16 cellular contexts compared by ENCODE assay signal in the genomic region with DNA sequence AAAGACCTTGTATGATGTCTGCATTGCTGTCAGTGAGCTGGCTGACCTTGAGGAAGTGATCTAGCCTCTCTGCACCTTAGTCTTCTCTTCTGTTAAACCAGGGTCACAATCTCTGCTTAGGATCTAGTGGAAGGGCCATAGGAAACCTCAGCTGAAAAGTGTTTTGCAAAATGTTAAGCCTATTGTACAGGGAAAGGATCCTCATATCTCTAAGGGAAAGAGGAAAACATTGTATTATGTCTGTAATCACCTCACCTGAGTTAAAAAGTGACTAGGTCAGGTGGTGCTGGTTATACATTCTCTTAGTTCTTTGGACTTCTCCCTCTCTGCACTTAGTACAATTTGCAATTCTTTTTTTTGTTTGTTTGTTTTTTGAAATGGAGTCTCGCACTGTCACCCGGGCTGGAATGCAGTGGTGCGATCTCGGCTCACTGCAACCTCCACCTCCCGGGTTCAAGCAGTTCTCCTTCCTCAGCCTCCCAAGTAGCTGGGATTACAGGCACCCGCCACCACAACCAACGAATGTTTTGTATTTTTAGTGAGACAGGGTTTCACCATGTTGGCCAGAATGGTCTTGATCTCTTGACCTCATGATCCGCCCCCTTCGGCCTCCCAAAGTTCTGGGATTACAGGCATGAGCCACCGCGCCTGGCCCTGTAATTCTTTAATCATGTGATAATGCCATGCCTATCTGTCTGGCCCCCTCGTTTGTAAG. TPM values are rescaled to one million over a fixed set of nuclear protein-coding genes. Genes with fewer than 3 reads are reported as not detected.
DNase-seq lines count a peak whose midpoint lies in the region; ATAC-seq and TF ChIP-seq lines count a peak whose summit lies in the region.
"Had no signal": no experiment of that assay in that cellular context is flagged by ENCODE, and none has a peak within 500 bp of the region (broad histone marks: within the 10 kb centered on the region; RNA-seq: fewer than 3 reads in every experiment).

No MANE protein-coding gene starts in this region.

- H3K36me3 ChIP-seq in duodenal mucosa (ENCODE audit: control insufficient read depth in 1 of 2, insufficient read depth in 2 of 2, low read length in 2 of 2) = peaks cover 0 to 4% of the 10 kb centered on the region in 2 donors

- no peaks in the 10 kb centered on the region for H3K27me3 Mint-ChIP-seq in neural crest cell (ENCODE audit: low read depth)

- no peak for ATAC-seq in SK-N-SH treated with all-trans-retinoic acid at 6 μM for 48 hours
- no peak for ATAC-seq in GM19023 (IDR thresholded peaks at IDR 0.05; ENCODE audit: unreplicated experiment)

- H3K9me3 Mint-ChIP-seq in neural crest cell = no peaks in the 10 kb centered on the region

- TF ChIP-seq CTCF in neural crest cell (conservative IDR thresholded peaks at IDR 0.05) = no peak

- no peak overlapping the region for H3K27ac Mint-ChIP-seq in neural crest cell (ENCODE audit: unreplicated experiment)

- peak; percentile 44 for DNase-seq in HT-29 (ENCODE audit: low spot score)
- DNase-seq in neural crest cell (ENCODE audit: low read depth, low spot score) = no peak
- DNase-seq: activated CD8-positive, alpha-beta memory T cell treated with anti-CD3 and anti-CD28 coated beads for 24 hours; BE2C; cerebellar nuclear complex; foreskin melanocyte; HCEC 1CT; NCI-H2029; NCI-H524; stimulated activated CD4-positive, alpha-beta T cell treated with anti-CD3 and anti-CD28 coated beads, Interleukin-2, amount 100 ng/mL, for 24 hours had no signal

- peak overlapping the region; percentile 35 for H3K4me3 Mint-ChIP-seq in neural crest cell

- peaks cover 31% of the 10 kb centered on the region for H3K4me1 Mint-ChIP-seq in neural crest cell

- H3K4me1 ChIP-seq in duodenal mucosa (ENCODE audit: control insufficient read depth in 1 of 2, insufficient read depth in 2 of 2, low read length in 2 of 2) = peaks cover 43 to 48% of the 10 kb centered on the region in 2 donors

- no peaks in the 10 kb centered on the region for H3K27me3 ChIP-seq in duodenal mucosa (ENCODE audit: control insufficient read depth in 1 of 2, insufficient read depth in 2 of 2, low read length in 2 of 2)
- H3K27me3 ChIP-seq: BE2C had no signal

- peak overlapping the region in 1 of 2 donors; percentile 37 for H3K4me3 ChIP-seq in duodenal mucosa (ENCODE audit: low read depth in 1 of 2, low read length in 2 of 2)

- H3K27ac ChIP-seq in duodenal mucosa (ENCODE audit: low read depth, low read length) = peak overlapping the region; percentile 71

- H3K9ac ChIP-seq in duodenal mucosa (ENCODE audit: low read depth in 1 of 2, low read length in 2 of 2) = peak overlapping the region; percentile 25 to 36

- no peaks in the 10 kb centered on the region for H3K9me3 ChIP-seq in duodenal mucosa (ENCODE audit: control insufficient read depth in 1 of 2, low read length in 2 of 2)
- H3K9me3 ChIP-seq: BE2C had no signal

- peaks cover 15% of the 10 kb centered on the region for H3K36me3 Mint-ChIP-seq in neural crest cell (ENCODE audit: low read depth)

TF ChIP-seq in SK-N-SH treated with all-trans-retinoic acid at 6 μM for 48 hours, 23 proteins besides CTCF, POLR2A, EP300 and RAD21:
- TF ChIP-seq ZC3H10 (CRISPR knock-in tag; IDR thresholded peaks at IDR 0.05) (no peak), TCF4 (CRISPR knock-in tag; IDR thresholded peaks at IDR 0.05; ENCODE audit: borderline replicate concordance) (no peak), ZNF565 (CRISPR knock-in tag; conservative IDR thresholded peaks at IDR 0.05; ENCODE audit: low read depth) (no peak), ZFP30 (CRISPR knock-in tag; IDR thresholded peaks at IDR 0.05) (no peak), SNAI2 (CRISPR knock-in tag; IDR thresholded peaks at IDR 0.05) (no peak), BACH2 (CRISPR knock-in tag; IDR thresholded peaks at IDR 0.05; ENCODE audit: borderline replicate concordance) (no peak)
- TF ChIP-seq, protein P1, sequence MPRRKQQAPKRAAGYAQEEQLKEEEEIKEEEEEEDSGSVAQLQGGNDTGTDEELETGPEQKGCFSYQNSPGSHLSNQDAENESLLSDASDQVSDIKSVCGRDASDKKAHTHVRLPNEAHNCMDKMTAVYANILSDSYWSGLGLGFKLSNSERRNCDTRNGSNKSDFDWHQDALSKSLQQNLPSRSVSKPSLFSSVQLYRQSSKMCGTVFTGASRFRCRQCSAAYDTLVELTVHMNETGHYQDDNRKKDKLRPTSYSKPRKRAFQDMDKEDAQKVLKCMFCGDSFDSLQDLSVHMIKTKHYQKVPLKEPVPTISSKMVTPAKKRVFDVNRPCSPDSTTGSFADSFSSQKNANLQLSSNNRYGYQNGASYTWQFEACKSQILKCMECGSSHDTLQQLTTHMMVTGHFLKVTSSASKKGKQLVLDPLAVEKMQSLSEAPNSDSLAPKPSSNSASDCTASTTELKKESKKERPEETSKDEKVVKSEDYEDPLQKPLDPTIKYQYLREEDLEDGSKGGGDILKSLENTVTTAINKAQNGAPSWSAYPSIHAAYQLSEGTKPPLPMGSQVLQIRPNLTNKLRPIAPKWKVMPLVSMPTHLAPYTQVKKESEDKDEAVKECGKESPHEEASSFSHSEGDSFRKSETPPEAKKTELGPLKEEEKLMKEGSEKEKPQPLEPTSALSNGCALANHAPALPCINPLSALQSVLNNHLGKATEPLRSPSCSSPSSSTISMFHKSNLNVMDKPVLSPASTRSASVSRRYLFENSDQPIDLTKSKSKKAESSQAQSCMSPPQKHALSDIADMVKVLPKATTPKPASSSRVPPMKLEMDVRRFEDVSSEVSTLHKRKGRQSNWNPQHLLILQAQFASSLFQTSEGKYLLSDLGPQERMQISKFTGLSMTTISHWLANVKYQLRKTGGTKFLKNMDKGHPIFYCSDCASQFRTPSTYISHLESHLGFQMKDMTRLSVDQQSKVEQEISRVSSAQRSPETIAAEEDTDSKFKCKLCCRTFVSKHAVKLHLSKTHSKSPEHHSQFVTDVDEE (CRISPR knock-in tag; IDR thresholded peaks at IDR 0.05) = no peak
- TF ChIP-seq, protein P2, sequence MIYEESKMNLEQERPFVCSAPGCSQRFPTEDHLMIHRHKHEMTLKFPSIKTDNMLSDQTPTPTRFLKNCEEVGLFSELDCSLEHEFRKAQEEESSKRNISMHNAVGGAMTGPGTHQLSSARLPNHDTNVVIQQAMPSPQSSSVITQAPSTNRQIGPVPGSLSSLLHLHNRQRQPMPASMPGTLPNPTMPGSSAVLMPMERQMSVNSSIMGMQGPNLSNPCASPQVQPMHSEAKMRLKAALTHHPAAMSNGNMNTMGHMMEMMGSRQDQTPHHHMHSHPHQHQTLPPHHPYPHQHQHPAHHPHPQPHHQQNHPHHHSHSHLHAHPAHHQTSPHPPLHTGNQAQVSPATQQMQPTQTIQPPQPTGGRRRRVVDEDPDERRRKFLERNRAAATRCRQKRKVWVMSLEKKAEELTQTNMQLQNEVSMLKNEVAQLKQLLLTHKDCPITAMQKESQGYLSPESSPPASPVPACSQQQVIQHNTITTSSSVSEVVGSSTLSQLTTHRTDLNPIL (CRISPR knock-in tag; IDR thresholded peaks at IDR 0.05; ENCODE audit: low read depth) = no peak

RNA-seq across cellular contexts. Expression of a gene that starts 2.0 kb away (rescaled TPM):
- total RNA-seq in HT-29 (2014; rRNA removed; shearing (Covaris generic)) = 11.0 and 12.4 TPM in 2 replicates
- total RNA-seq in neural crest cell = 29.6 and 30.5 TPM in 2 replicates

RNA-seq across cellular contexts. Expression of a gene that starts 17.8 kb away (rescaled TPM):
- total RNA-seq in HT-29 (2014; rRNA removed; shearing (Covaris generic)) = 107 and 111 TPM in 2 replicates
- total RNA-seq in neural crest cell = 91.6 and 94.3 TPM in 2 replicates

RNA-seq across cellular contexts. Expression of a gene that starts 24.9 kb away (rescaled TPM):
- not detected in 2 replicates for total RNA-seq in HT-29 (2014; rRNA removed; shearing (Covaris generic))
- not detected in 2 replicates for total RNA-seq in neural crest cell
- total RNA-seq: lung microvascular endothelial cell, MCF 10A, SK-MEL-5 had no signal

RNA-seq across cellular contexts. Expression of a gene that starts 40.3 kb away (rescaled TPM):
- total RNA-seq in HT-29 (2014; rRNA removed; shearing (Covaris generic)) = 12.6 and 17.7 TPM in 2 replicates
- 17.5 and 18.9 TPM in 2 replicates for total RNA-seq in neural crest cell

RNA-seq across cellular contexts. Expression of a gene that starts 52.4 kb away (rescaled TPM):
- 19.0 and 20.3 TPM in 2 replicates for total RNA-seq in HT-29 (2014; rRNA removed; shearing (Covaris generic))
- 59.9 and 60.9 TPM in 2 replicates for total RNA-seq in neural crest cell
